In the genomic region with DNA sequence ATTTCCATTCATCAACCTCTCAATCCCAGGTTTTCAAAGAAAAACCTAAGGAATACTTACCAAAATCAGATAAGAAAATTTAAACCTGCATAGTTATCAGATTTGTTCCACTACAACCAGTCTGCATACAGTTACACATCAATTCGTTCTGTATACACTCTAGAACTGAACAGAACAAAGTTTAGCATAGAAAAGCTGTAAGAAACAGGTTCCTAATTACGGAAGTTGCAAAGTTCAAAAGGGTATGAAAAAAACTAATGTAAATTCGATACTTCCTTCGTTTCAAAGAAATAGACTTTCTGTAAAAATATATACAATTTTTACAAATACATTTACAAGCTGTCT, we compare ENCODE assay signal across 1 cellular context.
TF ChIP-seq lines count a peak whose summit lies in the region.

No MANE protein-coding gene starts in this region.

TF ChIP-seq in endothelial cell of umbilical vein, 7 proteins besides CTCF, POLR2A, EP300 and RAD21:
- TF ChIP-seq JUN (IDR thresholded peaks at IDR 0.05; ENCODE audit: borderline replicate concordance, insufficient read depth, insufficient read length, low read depth): no peak
- TF ChIP-seq EZH2 (IDR thresholded peaks at IDR 0.05; ENCODE audit: borderline replicate concordance, low read depth, low read length, severe bottlenecking): no peak
- TF ChIP-seq POLR2AphosphoS5 (IDR thresholded peaks at IDR 0.05; ENCODE audit: insufficient read depth, low read depth, low read length): no peak
- no peak for TF ChIP-seq MYC (IDR thresholded peaks at IDR 0.05; ENCODE audit: low read depth, low read length)
- TF ChIP-seq FOS (IDR thresholded peaks at IDR 0.05; ENCODE audit: borderline replicate concordance, insufficient read depth, low read length): no peak
- no peak for TF ChIP-seq GATA2 (IDR thresholded peaks at IDR 0.05; ENCODE audit: insufficient read depth, insufficient read length, low read depth, low read length)
- TF ChIP-seq MAX (IDR thresholded peaks at IDR 0.05; ENCODE audit: insufficient read depth, insufficient read length): no peak
